ENCODE assay signal across 9 cellular contexts in genomic region chr6:109526905-109527628, GRCh38. TPM values are rescaled to one million over a fixed set of nuclear protein-coding genes. Genes with fewer than 3 reads are reported as not detected.
DNase-seq lines count a peak whose midpoint lies in the region; ATAC-seq and TF ChIP-seq lines count a peak whose summit lies in the region.
"Had no signal": no experiment of that assay in that cellular context is flagged by ENCODE, and none has a peak within 500 bp of the region (broad histone marks: within the 10 kb centered on the region; RNA-seq: fewer than 3 reads in every experiment).

No MANE protein-coding gene starts in this region.

- no peak for TF ChIP-seq POLR2A in adrenal gland (IDR thresholded peaks at IDR 0.05)
- TF ChIP-seq POLR2A in spleen (IDR thresholded peaks at IDR 0.05), result no peak

- no peak overlapping the region for H3K9ac ChIP-seq in SU-DHL-6 (ENCODE audit: low read length)

- 40 to 51% (median 47%) methylated on average over 7 of the region's 7 CpGs for WGBS in adrenal gland, 4 donors
- WGBS in spleen, 5 donors, result 48 to 59% (median 56%) methylated on average over 7 of the region's 7 CpGs

- no peak overlapping the region for H3K4me2 ChIP-seq in SU-DHL-6 (ENCODE audit: low read depth, low read length, poor library complexity, severe bottlenecking)

- no peak overlapping the region for H3K4me3 ChIP-seq in SU-DHL-6 (ENCODE audit: insufficient read depth, low read length, poor library complexity, severe bottlenecking)
- H3K4me3 ChIP-seq in adrenal gland, result no peak overlapping the region
- H3K4me3 ChIP-seq in spleen, result no peak overlapping the region
- H3K4me3 ChIP-seq: skin epidermis had no signal

- intact Hi-C loops in adrenal gland (cut with DNase I), result loop anchor here (5.0 to 10.0 kb wide), 3 partner anchors 175 to 530 kb away; no protein-coding TSS in a partner anchor
- intact Hi-C loops in spleen (cut with DNase I; ENCODE audit: low total_unique reads), result loop anchor here (10.0 kb wide), 1 partner anchor 528 kb away; no protein-coding TSS in a partner anchor

- no peaks in the 10 kb centered on the region for H4K20me1 ChIP-seq in SU-DHL-6 (ENCODE audit: low read depth, low read length)

- H3K9me2 ChIP-seq in SU-DHL-6 (replicated peaks; ENCODE audit: insufficient read depth, low read length), result no peaks in the 10 kb centered on the region

- no peaks in the 10 kb centered on the region for H3F3A ChIP-seq in SU-DHL-6 (ENCODE audit: insufficient read depth)

- ATAC-seq in GM19397 (IDR thresholded peaks at IDR 0.05; ENCODE audit: unreplicated experiment) (peak; percentile 55), GM21360 (IDR thresholded peaks at IDR 0.05; ENCODE audit: unreplicated experiment) (no peak)

- no peaks in the 10 kb centered on the region for H3K4me1 ChIP-seq in adrenal gland (replicated peaks in 1 of 2)
- peaks cover 0 to 4% (median 0%) of the 10 kb centered on the region in 6 donors for H3K4me1 ChIP-seq in spleen

- no peaks in the 10 kb centered on the region for H3K9me3 ChIP-seq in SU-DHL-6 (ENCODE audit: insufficient read depth, low read length)
- H3K9me3 ChIP-seq in adrenal gland (replicated peaks in 1 of 3), result no peaks in the 10 kb centered on the region
- H3K9me3 ChIP-seq in spleen, result peaks cover 0 to 17% (median 8%) of the 10 kb centered on the region in 8 donors

- TF ChIP-seq CTCF in SU-DHL-6 (IDR thresholded peaks at IDR 0.05; ENCODE audit: insufficient read depth, low read length, poor library complexity, severe bottlenecking), result peak; percentile 58
- TF ChIP-seq CTCF in adrenal gland (IDR thresholded peaks at IDR 0.05), result peak; percentile 30 to 68 (median 55)
- TF ChIP-seq CTCF in spleen (IDR thresholded peaks at IDR 0.05 in 8 of 11, conservative IDR thresholded peaks at IDR 0.05 in 3 of 11), result peak; percentile 27 to 73 (median 58)

- H3K27ac ChIP-seq in SU-DHL-6 (ENCODE audit: low read depth, low read length), result no peak overlapping the region
- H3K27ac ChIP-seq in adrenal gland, result no peak overlapping the region
- H3K27ac ChIP-seq in spleen, result no peak overlapping the region
- H3K27ac ChIP-seq: skin epidermis had no signal

- no peaks in the 10 kb centered on the region for H3K27me3 ChIP-seq in SU-DHL-6 (ENCODE audit: low read length)
- no peaks in the 10 kb centered on the region for H3K27me3 ChIP-seq in adrenal gland
- no peaks in the 10 kb centered on the region for H3K27me3 ChIP-seq in spleen (replicated peaks in 1 of 7)

- DNase-seq in AML-193 (lab: John Stamatoyannopoulos, UW), result peak; percentile 82 to 87
- peak; percentile 68 for DNase-seq in NCI-H128 (lab: John Stamatoyannopoulos, UW; ENCODE audit: unreplicated experiment)
- peak; percentile 28 to 64 (median 55) for DNase-seq in adrenal gland
- peak; percentile 8 to 60 for DNase-seq in hippocampal formation (lab: John Stamatoyannopoulos, UW)
- no peak for DNase-seq in spleen

- H3K36me3 ChIP-seq in SU-DHL-6 (ENCODE audit: low read length) (no peaks in the 10 kb centered on the region), adrenal gland (replicated peaks in 1 of 2) (no peaks in the 10 kb centered on the region), spleen (no peaks in the 10 kb centered on the region)

- H3K79me2 ChIP-seq in SU-DHL-6 (ENCODE audit: insufficient read depth, low read length), result no peaks in the 10 kb centered on the region

- H2AFZ ChIP-seq in SU-DHL-6 (ENCODE audit: low read depth, low read length, severe bottlenecking), result peak overlapping the region; percentile 70

RNA-seq across cellular contexts. Expression of gene ZBTB24, which starts 44.0 kb away (rescaled TPM):
- total RNA-seq in adrenal gland, result 10 to 100 TPM in 1 of 8 donors, 1 to 10 TPM in 7; 4.5 to 14.4 (median 6.6) TPM
- 1 to 10 TPM; 2.2 to 7.0 (median 4.0) TPM for polyA plus RNA-seq in adrenal gland
- 10 to 100 TPM; 11.1 to 15.0 (median 13.0) TPM for total RNA-seq in spleen
- polyA plus RNA-seq in spleen, result 1 to 10 TPM; 4.5 to 8.7 (median 5.6) TPM
